In the genomic region with DNA sequence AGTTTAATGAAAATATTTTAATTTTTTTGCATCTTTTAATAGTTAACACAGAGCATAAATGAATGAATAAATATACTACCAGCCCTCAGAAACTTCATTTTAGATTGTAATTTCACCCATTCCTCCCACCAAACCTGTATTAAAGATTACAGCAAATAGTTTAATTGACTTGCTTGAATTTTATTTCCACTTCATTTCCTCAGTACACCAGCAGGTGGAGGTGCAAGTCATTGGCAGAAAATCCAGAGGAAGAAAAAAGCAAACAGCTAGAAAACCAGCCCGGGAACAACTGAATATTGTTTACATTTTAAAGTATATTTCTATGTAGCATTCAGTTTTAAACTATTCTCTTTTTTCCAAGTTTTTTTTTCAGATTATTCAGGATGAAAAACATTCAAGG, we compare ENCODE assay signal across 9 cellular contexts.
DNase-seq lines count a peak whose midpoint lies in the region; ATAC-seq and TF ChIP-seq lines count a peak whose summit lies in the region.
"Had no signal": no experiment of that assay in that cellular context is flagged by ENCODE, and none has a peak within 500 bp of the region (broad histone marks: within the 10 kb centered on the region; RNA-seq: fewer than 3 reads in every experiment).

No MANE protein-coding gene starts in this region.

- no peak overlapping the region for H2BK5ac ChIP-seq in mesendoderm (ENCODE audit: low read length)

- H2BK120ac ChIP-seq in mesendoderm (ENCODE audit: low read depth, low read length), result no peak overlapping the region

- ATAC-seq in HG03439 (IDR thresholded peaks at IDR 0.05; ENCODE audit: unreplicated experiment), result no peak
- no peak for ATAC-seq in HG02840 (IDR thresholded peaks at IDR 0.05; ENCODE audit: low FRiP score, unreplicated experiment)

- H3K27ac ChIP-seq in VCaP (no peak overlapping the region), mesendoderm (ENCODE audit: low read depth, low read length) (no peak overlapping the region)

- H3K4ac ChIP-seq in mesendoderm (ENCODE audit: low read depth, low read length), result no peak overlapping the region

- H2BK15ac ChIP-seq in mesendoderm (replicated peaks; ENCODE audit: low read depth), result no peak overlapping the region

- no peak overlapping the region for H4K8ac ChIP-seq in mesendoderm (ENCODE audit: low read depth, low read length)

- H3K23ac ChIP-seq in mesendoderm (ENCODE audit: low read length), result no peak overlapping the region

- peak; percentile 4 for DNase-seq in DMS 273 treated with DMSO at 0.1 percent for 48 hours (lab: John Stamatoyannopoulos, UW)
- DNase-seq in HFF-Myc (ENCODE audit: extremely low read depth, low read depth), result no peak
- peak; percentile 34 for DNase-seq in mesendoderm
- DNase-seq in activated T-cell treated with anti-CD3 and anti-CD28 coated beads, Interleukin-2, amount 50 U/mL, for 1 hour, result no peak
- DNase-seq: aorta; stimulated activated CD8-positive, alpha-beta memory T cell treated with anti-CD3 and anti-CD28 coated beads, Interleukin-4, amount 100 ng/mL, for 48 hours had no signal

- H3K4me2 ChIP-seq in mesendoderm (ENCODE audit: low read length), result no peak overlapping the region

- peak; percentile 5 for TF ChIP-seq CTCF in HFF-Myc (IDR thresholded peaks at IDR 0.05; ENCODE audit: low read depth, low read length, missing control alignments)
- peak; percentile 83 for TF ChIP-seq CTCF in VCaP (conservative IDR thresholded peaks at IDR 0.05)

- no CpG with 5 or more reads among the region's 1 CpG for WGBS in mesendoderm (ENCODE audit: extremely low coverage, insufficient coverage, low lambda C conversion rate)

- H3K27me3 ChIP-seq in mesendoderm (ENCODE audit: insufficient read depth, low read length, poor library complexity), result no peaks in the 10 kb centered on the region

- no peak overlapping the region for H3K56ac ChIP-seq in mesendoderm (ENCODE audit: low read length)

- H3K36me3 ChIP-seq in mesendoderm (ENCODE audit: control insufficient read depth, insufficient read depth, low read length), result no peaks in the 10 kb centered on the region

- no peak overlapping the region for H3K9ac ChIP-seq in mesendoderm (ENCODE audit: low read length)

- no peaks in the 10 kb centered on the region for H3K79me2 ChIP-seq in mesendoderm (ENCODE audit: control insufficient read depth, insufficient read depth, low read length)

- H3K18ac ChIP-seq in mesendoderm (ENCODE audit: low read length), result no peak overlapping the region

- no peak overlapping the region for H3K4me3 ChIP-seq in HFF-Myc (replicated peaks; ENCODE audit: low read depth, low read length)
- no peak overlapping the region for H3K4me3 ChIP-seq in mesendoderm (ENCODE audit: low read length)

- H4K5ac ChIP-seq in mesendoderm (ENCODE audit: low read length), result no peak overlapping the region

- no peaks in the 10 kb centered on the region for H3K79me1 ChIP-seq in mesendoderm (ENCODE audit: low read length)

- no peaks in the 10 kb centered on the region for H3K4me1 ChIP-seq in mesendoderm (ENCODE audit: control insufficient read depth, low read depth, low read length)

- H2AK5ac ChIP-seq in mesendoderm (ENCODE audit: low read length), result no peak overlapping the region

Comparison
In these comparisons a context has a peak if more than half of its experiments do, and no peak if none do; other contexts are left out.
1. DNase-seq: peak in DMS 273 treated with DMSO at 0.1 percent for 48 hours (single experiment) and mesendoderm (single experiment); none in HFF-Myc (single experiment) and activated T-cell treated with anti-CD3 and anti-CD28 coated beads, Interleukin-2, amount 50 U/mL, for 1 hour (single experiment).